9 cellular contexts compared by ENCODE assay signal in genomic region chr4:138494931-138495330, GRCh38.
DNase-seq lines count a peak whose midpoint lies in the region; ATAC-seq and TF ChIP-seq lines count a peak whose summit lies in the region.
"Had no signal": no experiment of that assay in that cellular context is flagged by ENCODE, and none has a peak within 500 bp of the region (broad histone marks: within the 10 kb centered on the region; RNA-seq: fewer than 3 reads in every experiment).

No MANE protein-coding gene starts in this region.

- H3K4me3 ChIP-seq in HFF-Myc (replicated peaks; ENCODE audit: low read depth, low read length) (no peak overlapping the region), esophagus squamous epithelium (no peak overlapping the region)
- no peak overlapping the region for H3K4me3 ChIP-seq in CD8-positive, alpha-beta T cell (ENCODE audit: low read depth, low read length)

- H3K9me3 ChIP-seq in esophagus squamous epithelium: peaks cover 0 to 8% (median 0%) of the 10 kb centered on the region in 3 donors
- no peaks in the 10 kb centered on the region for H3K9me3 ChIP-seq in CD8-positive, alpha-beta T cell (ENCODE audit: low read length)

- DNase-seq in G401 (ENCODE audit: low spot score): peak; percentile 23
- DNase-seq in HFF-Myc (ENCODE audit: extremely low read depth, low read depth): peak; percentile 7
- peak; percentile 61 for DNase-seq in SIG-M5 treated with dmso at 0.1 percent for 504 hours (lab: John Stamatoyannopoulos, UW; ENCODE audit: unreplicated experiment)
- DNase-seq in iPS DF 4.7 (ENCODE audit: extremely low read depth, low spot score): peak; percentile 22
- no peak for DNase-seq in T1000 (lab: John Stamatoyannopoulos, UW)
- no peak for DNase-seq in esophagus squamous epithelium (lab: John Stamatoyannopoulos, UW)
- DNase-seq in SKM-1 (lab: John Stamatoyannopoulos, UW; ENCODE audit: unreplicated experiment): no peak
- no peak for DNase-seq in CD8-positive, alpha-beta T cell

- in situ Hi-C loops in G401 (cut with HindIII; ENCODE audit: low sequenced_read_pairs): no loop called here

- H3K36me3 Mint-ChIP-seq in CD8-positive, alpha-beta T cell: no peaks in the 10 kb centered on the region
- H3K36me3 Mint-ChIP-seq: IgD-negative memory B cell had no signal

- CTCF ChIA-PET in CD8-positive, alpha-beta T cell (lab: Charles Lee): no interaction called here

- no peaks in the 10 kb centered on the region for H3K27me3 ChIP-seq in esophagus squamous epithelium
- H3K27me3 ChIP-seq in CD8-positive, alpha-beta T cell (ENCODE audit: insufficient read depth, low read length): no peaks in the 10 kb centered on the region

- no peaks in the 10 kb centered on the region for H3K36me3 ChIP-seq in esophagus squamous epithelium
- H3K36me3 ChIP-seq in CD8-positive, alpha-beta T cell (ENCODE audit: insufficient read depth, low read length): no peaks in the 10 kb centered on the region

- no peak for ATAC-seq in CD8-positive, alpha-beta T cell

- no peaks in the 10 kb centered on the region for H3K4me1 Mint-ChIP-seq in CD8-positive, alpha-beta T cell (ENCODE audit: low read depth)

- WGBS in esophagus squamous epithelium, 2 donors: 41 to 56% methylated on average over 4 of the region's 4 CpGs

- intact Hi-C loops in esophagus squamous epithelium (cut with DNase I): no loop called here
- intact Hi-C loops in CD8-positive, alpha-beta T cell (cut with DNase I, micrococcal nuclease): no loop called here

- POLR2A ChIA-PET in CD8-positive, alpha-beta T cell (lab: Charles Lee): no interaction called here

- H3K4me1 ChIP-seq in esophagus squamous epithelium: no peaks in the 10 kb centered on the region
- H3K4me1 ChIP-seq in CD8-positive, alpha-beta T cell (ENCODE audit: insufficient read depth, low read length): no peaks in the 10 kb centered on the region

- H3K27ac ChIP-seq in esophagus squamous epithelium: no peak overlapping the region
- no peak overlapping the region for H3K27ac ChIP-seq in CD8-positive, alpha-beta T cell (ENCODE audit: low read depth, low read length)

- peaks cover 10% of the 10 kb centered on the region for H3K9me3 Mint-ChIP-seq in CD8-positive, alpha-beta T cell

- no peaks in the 10 kb centered on the region for H3K27me3 Mint-ChIP-seq in CD8-positive, alpha-beta T cell (ENCODE audit: low read depth)
- H3K27me3 Mint-ChIP-seq: IgD-negative memory B cell had no signal

- no peak overlapping the region for H3K4me3 Mint-ChIP-seq in CD8-positive, alpha-beta T cell
- H3K4me3 Mint-ChIP-seq: IgD-negative memory B cell had no signal

- no peak overlapping the region for H3K27ac Mint-ChIP-seq in CD8-positive, alpha-beta T cell
- H3K27ac Mint-ChIP-seq: IgD-negative memory B cell had no signal

- TF ChIP-seq POLR2A in esophagus squamous epithelium (IDR thresholded peaks at IDR 0.05): no peak

- TF ChIP-seq CTCF in HFF-Myc (IDR thresholded peaks at IDR 0.05; ENCODE audit: low read depth, low read length, missing control alignments) (no peak), esophagus squamous epithelium (IDR thresholded peaks at IDR 0.05) (no peak)
- no peak for TF ChIP-seq CTCF in CD8-positive, alpha-beta T cell (IDR thresholded peaks at IDR 0.05)

Comparison
In these comparisons a context has a peak if more than half of its experiments do, and no peak if none do; other contexts are left out.
1. DNase-seq: peak in G401 (single experiment), HFF-Myc (single experiment), SIG-M5 treated with dmso at 0.1 percent for 504 hours (single experiment) and iPS DF 4.7 (single experiment); none in T1000 (single experiment), esophagus squamous epithelium (single experiment), SKM-1 (single experiment) and CD8-positive, alpha-beta T cell (0 of 7).